ENCODE assay signal across 2 cellular contexts in genomic region chr15:40951764-40952163, GRCh38.
TF ChIP-seq lines count a peak whose summit lies in the region.

No MANE protein-coding gene starts in this region.

TF ChIP-seq in SK-N-SH, 30 proteins besides CTCF, POLR2A, EP300 and RAD21:
- TF ChIP-seq USF2 (IDR thresholded peaks at IDR 0.05; ENCODE audit: borderline replicate concordance, low read depth, low read length) (no peak), IRF3 (IDR thresholded peaks at IDR 0.05; ENCODE audit: low read depth, low read length) (no peak), PBX3 (IDR thresholded peaks at IDR 0.05) (no peak), MEF2A (IDR thresholded peaks at IDR 0.05; ENCODE audit: borderline replicate concordance, low read depth) (no peak), FOSL2 (IDR thresholded peaks at IDR 0.05; ENCODE audit: borderline replicate concordance, low read depth) (no peak), USF1 (IDR thresholded peaks at IDR 0.05; ENCODE audit: borderline replicate concordance, low read depth) (no peak), GATA2 (CRISPR knock-in tag; IDR thresholded peaks at IDR 0.05) (no peak), FOXM1 (IDR thresholded peaks at IDR 0.05; ENCODE audit: low read depth) (no peak), RFX5 (IDR thresholded peaks at IDR 0.05; ENCODE audit: low read length) (no peak), YY1 (IDR thresholded peaks at IDR 0.05; ENCODE audit: low read depth) (no peak), RCOR1 (IDR thresholded peaks at IDR 0.05; ENCODE audit: low read length) (no peak), RXRA (IDR thresholded peaks at IDR 0.05; ENCODE audit: borderline replicate concordance, low read depth) (no peak), FOXJ3 (CRISPR knock-in tag; IDR thresholded peaks at IDR 0.05) (no peak), ELF1 (IDR thresholded peaks at IDR 0.05) (no peak), TCF12 (IDR thresholded peaks at IDR 0.05) (no peak), TEAD4 (IDR thresholded peaks at IDR 0.05; ENCODE audit: borderline replicate concordance, insufficient read depth) (no peak)
- TF ChIP-seq, protein P1, sequence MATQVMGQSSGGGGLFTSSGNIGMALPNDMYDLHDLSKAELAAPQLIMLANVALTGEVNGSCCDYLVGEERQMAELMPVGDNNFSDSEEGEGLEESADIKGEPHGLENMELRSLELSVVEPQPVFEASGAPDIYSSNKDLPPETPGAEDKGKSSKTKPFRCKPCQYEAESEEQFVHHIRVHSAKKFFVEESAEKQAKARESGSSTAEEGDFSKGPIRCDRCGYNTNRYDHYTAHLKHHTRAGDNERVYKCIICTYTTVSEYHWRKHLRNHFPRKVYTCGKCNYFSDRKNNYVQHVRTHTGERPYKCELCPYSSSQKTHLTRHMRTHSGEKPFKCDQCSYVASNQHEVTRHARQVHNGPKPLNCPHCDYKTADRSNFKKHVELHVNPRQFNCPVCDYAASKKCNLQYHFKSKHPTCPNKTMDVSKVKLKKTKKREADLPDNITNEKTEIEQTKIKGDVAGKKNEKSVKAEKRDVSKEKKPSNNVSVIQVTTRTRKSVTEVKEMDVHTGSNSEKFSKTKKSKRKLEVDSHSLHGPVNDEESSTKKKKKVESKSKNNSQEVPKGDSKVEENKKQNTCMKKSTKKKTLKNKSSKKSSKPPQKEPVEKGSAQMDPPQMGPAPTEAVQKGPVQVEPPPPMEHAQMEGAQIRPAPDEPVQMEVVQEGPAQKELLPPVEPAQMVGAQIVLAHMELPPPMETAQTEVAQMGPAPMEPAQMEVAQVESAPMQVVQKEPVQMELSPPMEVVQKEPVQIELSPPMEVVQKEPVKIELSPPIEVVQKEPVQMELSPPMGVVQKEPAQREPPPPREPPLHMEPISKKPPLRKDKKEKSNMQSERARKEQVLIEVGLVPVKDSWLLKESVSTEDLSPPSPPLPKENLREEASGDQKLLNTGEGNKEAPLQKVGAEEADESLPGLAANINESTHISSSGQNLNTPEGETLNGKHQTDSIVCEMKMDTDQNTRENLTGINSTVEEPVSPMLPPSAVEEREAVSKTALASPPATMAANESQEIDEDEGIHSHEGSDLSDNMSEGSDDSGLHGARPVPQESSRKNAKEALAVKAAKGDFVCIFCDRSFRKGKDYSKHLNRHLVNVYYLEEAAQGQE (IDR thresholded peaks at IDR 0.05; ENCODE audit: low read depth, low read length) = no peak

TF ChIP-seq in SK-N-SH treated with all-trans-retinoic acid at 6 μM for 48 hours, 23 proteins besides CTCF, POLR2A, EP300 and RAD21:
- TF ChIP-seq CREB5 (CRISPR knock-in tag; IDR thresholded peaks at IDR 0.05; ENCODE audit: low read depth) (no peak), ESRRG (CRISPR knock-in tag; IDR thresholded peaks at IDR 0.05) (no peak), ZC3H10 (CRISPR knock-in tag; IDR thresholded peaks at IDR 0.05) (no peak), RARB (CRISPR knock-in tag; IDR thresholded peaks at IDR 0.05) (no peak), TOX (CRISPR knock-in tag; IDR thresholded peaks at IDR 0.05; ENCODE audit: borderline replicate concordance) (no peak), ZFP30 (CRISPR knock-in tag; IDR thresholded peaks at IDR 0.05) (no peak), ARNTL (CRISPR knock-in tag; IDR thresholded peaks at IDR 0.05; ENCODE audit: borderline replicate concordance, low read depth) (no peak), ZNF565 (CRISPR knock-in tag; conservative IDR thresholded peaks at IDR 0.05; ENCODE audit: low read depth) (no peak), BACH2 (CRISPR knock-in tag; IDR thresholded peaks at IDR 0.05; ENCODE audit: borderline replicate concordance) (no peak), PATZ1 (CRISPR knock-in tag; IDR thresholded peaks at IDR 0.05; ENCODE audit: borderline replicate concordance) (no peak), SNAI2 (CRISPR knock-in tag; IDR thresholded peaks at IDR 0.05) (no peak), OSR1 (CRISPR knock-in tag; IDR thresholded peaks at IDR 0.05) (no peak), ZNF8 (CRISPR knock-in tag; IDR thresholded peaks at IDR 0.05) (no peak), ZFP3 (CRISPR knock-in tag; IDR thresholded peaks at IDR 0.05) (no peak), TSHZ2 (CRISPR knock-in tag; IDR thresholded peaks at IDR 0.05) (no peak), GLIS3 (CRISPR knock-in tag; IDR thresholded peaks at IDR 0.05) (no peak), PPARA (CRISPR knock-in tag; IDR thresholded peaks at IDR 0.05; ENCODE audit: borderline replicate concordance) (no peak), TCF4 (CRISPR knock-in tag; IDR thresholded peaks at IDR 0.05; ENCODE audit: borderline replicate concordance) (no peak), CSDC2 (CRISPR knock-in tag; IDR thresholded peaks at IDR 0.05) (no peak), ISL1 (CRISPR knock-in tag; IDR thresholded peaks at IDR 0.05) (no peak)
TF ChIP-seq in SK-N-SH treated with all-trans-retinoic acid at 6 μM for 48 hours: peak in this region for 0.
